In the genomic region with DNA sequence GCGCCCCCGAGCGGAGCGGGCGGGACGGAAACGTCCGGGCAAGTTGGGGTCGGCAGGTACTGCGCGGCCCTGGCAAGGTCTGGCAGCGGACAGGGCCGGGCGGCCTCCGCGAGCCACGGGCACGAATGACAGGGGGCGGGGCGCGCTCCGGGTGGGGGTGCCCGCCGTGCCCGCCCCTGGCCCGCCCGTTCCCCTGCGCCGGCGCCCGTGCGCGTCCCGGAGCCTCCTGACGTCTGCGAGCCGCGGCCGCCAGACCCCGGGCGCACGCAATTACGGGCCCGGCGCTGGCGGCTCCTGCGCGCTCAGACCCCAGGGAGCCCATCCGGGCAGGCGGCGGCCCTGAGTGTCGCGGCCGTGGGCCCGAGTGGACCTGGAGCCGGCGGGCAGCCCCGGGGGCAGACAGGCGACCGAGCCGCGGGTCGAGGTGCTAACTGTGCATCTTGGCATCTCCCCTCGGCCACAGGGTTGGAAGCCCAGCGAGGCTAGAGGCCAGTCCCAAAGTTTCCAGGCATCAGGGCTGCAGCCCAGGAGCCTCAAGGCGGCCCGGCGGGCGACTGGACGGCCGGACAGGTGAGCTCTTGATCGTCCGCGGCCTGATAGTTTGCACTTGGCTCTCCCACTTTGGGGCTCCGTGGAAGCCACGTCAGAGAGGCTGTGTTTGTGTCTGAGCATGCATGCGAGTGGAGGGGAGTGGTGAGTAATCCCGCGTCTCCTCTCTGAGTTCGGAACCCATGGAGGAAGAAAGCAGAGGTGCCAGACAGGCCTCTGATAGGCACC, we compare ENCODE assay signal across 8 cellular contexts. TPM values are rescaled to one million over a fixed set of nuclear protein-coding genes. Genes with fewer than 3 reads are reported as not detected.
DNase-seq lines count a peak whose midpoint lies in the region; TF ChIP-seq lines count a peak whose summit lies in the region.

No MANE protein-coding gene starts in this region.

- intact Hi-C loops in Calu3 (cut with micrococcal nuclease; ENCODE audit: unreplicated experiment): no loop called here
- intact Hi-C loops in activated T-helper 1 cell treated with anti-CD3 and anti-CD28 coated beads, Interleukin-12 subunit alpha, Interleukin-12 subunit beta, Interleukin-2, Interleukin-4 antibody, amounts not matched to agents 30 ng/mL and 10 ng/mL and 1 ng/mL, durations not matched to agents 14 hours and 24 hours and 36 hours (cut with micrococcal nuclease): loop anchor here (10.0 kb wide), 2 partner anchors 109 to 779 kb away; partner anchors contain the start of genes CDK11A, MORN1 and RER1

- H3K27ac ChIP-seq in neutrophil: peak overlapping the region; percentile 99

- TF ChIP-seq CTCF in Calu3 (IDR thresholded peaks at IDR 0.05; ENCODE audit: unreplicated experiment) (no peak), GM20000 (IDR thresholded peaks at IDR 0.05; ENCODE audit: extremely low read depth, missing control alignments) (no peak), foreskin fibroblast (IDR thresholded peaks at IDR 0.05; ENCODE audit: low read depth, low read length) (no peak), neutrophil (IDR thresholded peaks at IDR 0.05) (no peak)

- H3K9me3 ChIP-seq in neutrophil: no peaks in the 10 kb centered on the region

- BruUV-seq in Calu3 (replicated peaks; lab: Mats Ljungman, UMichigan): no TSS peak

- no peaks in the 10 kb centered on the region for H3K27me3 ChIP-seq in neutrophil

- H3K36me3 ChIP-seq in neutrophil: no peaks in the 10 kb centered on the region

- H3K36me3 Mint-ChIP-seq in Calu3 (ENCODE audit: insufficient read depth, unreplicated experiment): peaks cover 27% of the 10 kb centered on the region
- H3K36me3 Mint-ChIP-seq in activated T-helper 1 cell treated with anti-CD3 and anti-CD28 coated beads, Interleukin-12 subunit alpha, Interleukin-12 subunit beta, Interleukin-2, Interleukin-4 antibody, amounts not matched to agents 30 ng/mL and 10 ng/mL and 1 ng/mL, durations not matched to agents 14 hours and 24 hours and 36 hours (ENCODE audit: low read depth): peaks cover 4% of the 10 kb centered on the region

- DNase-seq in Calu3: no peak
- peak; percentile 84 for DNase-seq in GM20000 (ENCODE audit: low spot score)
- DNase-seq in HT-29 (ENCODE audit: low spot score): peak; percentile 27
- DNase-seq in activated T-helper 1 cell treated with anti-CD3 and anti-CD28 coated beads, Interleukin-12 subunit alpha, Interleukin-12 subunit beta, Interleukin-2, Interleukin-4 antibody, amounts not matched to agents 30 ng/mL and 10 ng/mL and 1 ng/mL, durations not matched to agents 14 hours and 24 hours and 36 hours (ENCODE audit: low spot score): peak; percentile 49
- DNase-seq in foreskin fibroblast: peak in 1 of 2 donors; percentile 75
- DNase-seq in SKM-1 (lab: John Stamatoyannopoulos, UW; ENCODE audit: unreplicated experiment): no peak
- no peak for DNase-seq in NCI-H2171 treated with DMSO at 0.1 percent for 48 hours (lab: John Stamatoyannopoulos, UW)

- H3K4me1 ChIP-seq in neutrophil (ENCODE audit: control insufficient read depth in 1 of 2, insufficient read depth in 1 of 2, low read depth in 1 of 2, low read length in 1 of 2): peaks cover 27 to 30% of the 10 kb centered on the region in 2 experiments

- peak overlapping the region; percentile 95 to 96 for H3K4me3 ChIP-seq in foreskin fibroblast (ENCODE audit: low read depth in 1 of 2, low read length in 2 of 2)
- peak overlapping the region; percentile 82 to 99 for H3K4me3 ChIP-seq in neutrophil (ENCODE audit: low read depth in 1 of 2, low read length in 1 of 2)

- CTCF ChIA-PET in Calu3 (lab: Charles Lee): no interaction called here

- H3K9me3 Mint-ChIP-seq in Calu3 (ENCODE audit: low read depth, unreplicated experiment): no peaks in the 10 kb centered on the region
- no peaks in the 10 kb centered on the region for H3K9me3 Mint-ChIP-seq in activated T-helper 1 cell treated with anti-CD3 and anti-CD28 coated beads, Interleukin-12 subunit alpha, Interleukin-12 subunit beta, Interleukin-2, Interleukin-4 antibody, amounts not matched to agents 30 ng/mL and 10 ng/mL and 1 ng/mL, durations not matched to agents 14 hours and 24 hours and 36 hours

- peaks cover 16% of the 10 kb centered on the region for H3K4me1 Mint-ChIP-seq in Calu3 (ENCODE audit: low read depth, unreplicated experiment)
- H3K4me1 Mint-ChIP-seq in activated T-helper 1 cell treated with anti-CD3 and anti-CD28 coated beads, Interleukin-12 subunit alpha, Interleukin-12 subunit beta, Interleukin-2, Interleukin-4 antibody, amounts not matched to agents 30 ng/mL and 10 ng/mL and 1 ng/mL, durations not matched to agents 14 hours and 24 hours and 36 hours (ENCODE audit: low read depth): peaks cover 25% of the 10 kb centered on the region

- no peak overlapping the region for H3K27ac Mint-ChIP-seq in Calu3 (ENCODE audit: unreplicated experiment)
- H3K27ac Mint-ChIP-seq in activated T-helper 1 cell treated with anti-CD3 and anti-CD28 coated beads, Interleukin-12 subunit alpha, Interleukin-12 subunit beta, Interleukin-2, Interleukin-4 antibody, amounts not matched to agents 30 ng/mL and 10 ng/mL and 1 ng/mL, durations not matched to agents 14 hours and 24 hours and 36 hours: peak overlapping the region; percentile 86

- H3K27me3 Mint-ChIP-seq in Calu3 (ENCODE audit: unreplicated experiment): peaks cover 2% of the 10 kb centered on the region
- no peaks in the 10 kb centered on the region for H3K27me3 Mint-ChIP-seq in activated T-helper 1 cell treated with anti-CD3 and anti-CD28 coated beads, Interleukin-12 subunit alpha, Interleukin-12 subunit beta, Interleukin-2, Interleukin-4 antibody, amounts not matched to agents 30 ng/mL and 10 ng/mL and 1 ng/mL, durations not matched to agents 14 hours and 24 hours and 36 hours (ENCODE audit: insufficient read depth)

- H3K4me3 Mint-ChIP-seq in Calu3 (ENCODE audit: low read depth, unreplicated experiment): peak overlapping the region; percentile 87
- peak overlapping the region; percentile 85 for H3K4me3 Mint-ChIP-seq in activated T-helper 1 cell treated with anti-CD3 and anti-CD28 coated beads, Interleukin-12 subunit alpha, Interleukin-12 subunit beta, Interleukin-2, Interleukin-4 antibody, amounts not matched to agents 30 ng/mL and 10 ng/mL and 1 ng/mL, durations not matched to agents 14 hours and 24 hours and 36 hours

RNA-seq across cellular contexts. Expression of gene MIB2, which starts 0.9 kb away (rescaled TPM):
- total RNA-seq in Calu3 (2022): 50.0 and 50.3 TPM in 2 replicates
- 65.3 and 89.0 TPM in 2 replicates for total RNA-seq in HT-29 (2014; rRNA removed; shearing (Covaris generic))
- total RNA-seq in activated T-helper 1 cell treated with anti-CD3 and anti-CD28 coated beads, Interleukin-12 subunit alpha, Interleukin-12 subunit beta, Interleukin-2, Interleukin-4 antibody, amounts not matched to agents 30 ng/mL and 10 ng/mL and 1 ng/mL, durations not matched to agents 14 hours and 24 hours and 36 hours: 29.5 and 32.8 TPM in 2 replicates

RNA-seq across cellular contexts. Expression of gene MMP23B, which starts 15.7 kb away (rescaled TPM):
- 1.6 and 1.9 TPM in 2 replicates for total RNA-seq in Calu3 (2022)
- total RNA-seq in HT-29 (2014; rRNA removed; shearing (Covaris generic)): 0.10 and 1.3 TPM in 2 replicates
- 0.49 and 0.93 TPM in 2 replicates for total RNA-seq in activated T-helper 1 cell treated with anti-CD3 and anti-CD28 coated beads, Interleukin-12 subunit alpha, Interleukin-12 subunit beta, Interleukin-2, Interleukin-4 antibody, amounts not matched to agents 30 ng/mL and 10 ng/mL and 1 ng/mL, durations not matched to agents 14 hours and 24 hours and 36 hours

RNA-seq across cellular contexts. Expression of gene FNDC10, which starts 16.3 kb away (rescaled TPM):
- 3.5 and 4.7 TPM in 2 replicates for total RNA-seq in Calu3 (2022)
- total RNA-seq in HT-29 (2014; rRNA removed; shearing (Covaris generic)): not detected in 2 replicates
- 14.6 and 14.9 TPM in 2 replicates for total RNA-seq in activated T-helper 1 cell treated with anti-CD3 and anti-CD28 coated beads, Interleukin-12 subunit alpha, Interleukin-12 subunit beta, Interleukin-2, Interleukin-4 antibody, amounts not matched to agents 30 ng/mL and 10 ng/mL and 1 ng/mL, durations not matched to agents 14 hours and 24 hours and 36 hours

RNA-seq across cellular contexts. Expression of gene SSU72, which starts 41.6 kb away (rescaled TPM):
- 105 and 117 TPM in 2 replicates for total RNA-seq in Calu3 (2022)
- 140 and 148 TPM in 2 replicates for total RNA-seq in HT-29 (2014; rRNA removed; shearing (Covaris generic))
- total RNA-seq in activated T-helper 1 cell treated with anti-CD3 and anti-CD28 coated beads, Interleukin-12 subunit alpha, Interleukin-12 subunit beta, Interleukin-2, Interleukin-4 antibody, amounts not matched to agents 30 ng/mL and 10 ng/mL and 1 ng/mL, durations not matched to agents 14 hours and 24 hours and 36 hours: 135 and 137 TPM in 2 replicates

RNA-seq across cellular contexts. Expression of gene CDK11B, which starts 42.6 kb away (rescaled TPM):
- 24.2 and 24.9 TPM in 2 replicates for total RNA-seq in Calu3 (2022)
- total RNA-seq in HT-29 (2014; rRNA removed; shearing (Covaris generic)): 21.9 and 24.1 TPM in 2 replicates
- 39.1 and 39.6 TPM in 2 replicates for total RNA-seq in activated T-helper 1 cell treated with anti-CD3 and anti-CD28 coated beads, Interleukin-12 subunit alpha, Interleukin-12 subunit beta, Interleukin-2, Interleukin-4 antibody, amounts not matched to agents 30 ng/mL and 10 ng/mL and 1 ng/mL, durations not matched to agents 14 hours and 24 hours and 36 hours

Comparison
In these comparisons a context has a peak if more than half of its experiments do, and no peak if none do; other contexts are left out.
1. DNase-seq: peak in GM20000 (single experiment), HT-29 (single experiment) and activated T-helper 1 cell treated with anti-CD3 and anti-CD28 coated beads, Interleukin-12 subunit alpha, Interleukin-12 subunit beta, Interleukin-2, Interleukin-4 antibody, amounts not matched to agents 30 ng/mL and 10 ng/mL and 1 ng/mL, durations not matched to agents 14 hours and 24 hours and 36 hours (single experiment); none in Calu3 (single experiment), SKM-1 (single experiment) and NCI-H2171 treated with DMSO at 0.1 percent for 48 hours (single experiment).